In the genomic region with DNA sequence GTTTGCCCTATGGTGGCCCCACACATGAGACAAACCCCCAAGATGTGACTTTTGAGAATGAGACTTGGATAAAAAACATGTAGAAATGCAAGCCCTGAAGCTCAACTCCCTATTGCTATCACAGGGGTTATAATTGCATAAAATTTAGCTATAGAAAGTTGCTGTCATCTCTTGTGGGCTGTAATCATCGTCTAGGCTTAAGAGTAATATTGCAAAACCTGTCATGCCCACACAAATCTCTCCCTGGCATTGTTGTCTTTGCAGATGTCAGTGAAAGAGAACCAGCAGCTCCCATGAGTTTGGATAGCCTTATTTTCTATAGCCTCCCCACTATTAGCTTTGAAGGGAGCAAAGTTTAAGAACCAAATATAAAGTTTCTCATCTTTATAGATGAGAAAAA, we compare ENCODE assay signal across 12 cellular contexts. TPM values are rescaled to one million over a fixed set of nuclear protein-coding genes. Genes with fewer than 3 reads are reported as not detected.
"Had no signal": no experiment of that assay in that cellular context is flagged by ENCODE, and none has a peak within 500 bp of the region (broad histone marks: within the 10 kb centered on the region; RNA-seq: fewer than 3 reads in every experiment).

No MANE protein-coding gene starts in this region.

- H3K9me3 ChIP-seq: HAP-1 had no signal

- H3K4me3 ChIP-seq: GM23248, GM23338, HAP-1 had no signal

- ATAC-seq: GM23338, HCT116 had no signal

- H2AFZ ChIP-seq: GM23248, GM23338 had no signal

- H3K9ac ChIP-seq: GM23248 had no signal

- FAIRE-seq: H1, H54 had no signal

- DNase-seq: GOT3, H7, H9, HCEC 1CT, HFFc6 had no signal

- H3K27ac ChIP-seq: GM23248 had no signal

- H3K36me3 ChIP-seq: HAP-1 had no signal

- H3K4me2 ChIP-seq: GM23338 had no signal

RNA-seq across cellular contexts. Expression of a gene that starts 14.6 kb away (rescaled TPM):
- total RNA-seq: GM23248, GM23338, H1, H4, H9, HFFc6 had no signal
- polyA plus RNA-seq: GM23248, GM23338 had no signal

RNA-seq across cellular contexts. Expression of a gene that starts 17.3 kb away (rescaled TPM):
- total RNA-seq: GM23248 had no signal
